ENCODE assay signal across 31 cellular contexts in genomic region chr7:27351786-27352185, GRCh38.
"Had no signal": no experiment of that assay in that cellular context is flagged by ENCODE, and none has a peak within 500 bp of the region (broad histone marks: within the 10 kb centered on the region; RNA-seq: fewer than 3 reads in every experiment).

No MANE protein-coding gene starts in this region.

- H3K27ac ChIP-seq: adrenal gland, body of pancreas, esophagus muscularis mucosa, foreskin keratinocyte, gastrocnemius medialis, heart right ventricle had no signal

- DNase-seq: activated CD4-positive, alpha-beta memory T cell treated with anti-CD3 and anti-CD28 coated beads for 36 hours; activated CD4-positive, alpha-beta T cell treated with anti-CD3 and anti-CD28 coated beads for 36 hours; activated CD4-positive, alpha-beta T cell treated with anti-CD3 and anti-CD28 coated beads, Interleukin-2, amount 10 ng/mL, durations not matched to agents 24 days and 14 days; activated CD4-positive, CD25-positive, alpha-beta regulatory T cell; activated CD4-positive, CD25-positive, alpha-beta regulatory T cell treated with anti-CD3 and anti-CD28 coated beads, Interleukin-2, amount 50 U/mL, for 72 hours; activated CD8-positive, alpha-beta memory T cell treated with anti-CD3 and anti-CD28 coated beads, Interleukin-2, amount 10 ng/mL, durations not matched to agents 7 days and 5 days; activated CD8-positive, alpha-beta memory T cell treated with anti-CD3 and anti-CD28 coated beads, Interleukin-2, amount 50 U/mL, for 4 hours; activated CD8-positive, alpha-beta T cell treated with anti-CD3 and anti-CD28 coated beads, Interleukin-2, amount 10 ng/mL, durations not matched to agents 7 days and 5 days; activated effector memory CD4-positive, alpha-beta T cell treated with anti-CD3 and anti-CD28 coated beads, Interleukin-2, amount 50 U/mL, for 16 hours; activated naive CD4-positive, alpha-beta T cell treated with anti-CD3 and anti-CD28 coated beads for 36 hours; activated naive CD8-positive, alpha-beta T cell treated with anti-CD3 and anti-CD28 coated beads for 36 hours; activated naive CD8-positive, alpha-beta T cell treated with anti-CD3 and anti-CD28 coated beads, Interleukin-2, amount 50 U/mL, for 24 hours; activated T-cell treated with anti-CD3 and anti-CD28 coated beads, Interleukin-2, amount 50 U/mL, for 1 hour; activated T-cell treated with anti-CD3 and anti-CD28 coated beads, Interleukin-2, amount 50 U/mL, for 48 hours; adrenal gland; amygdala; aorta; body of pancreas; caudate nucleus; cortex of kidney; dermis blood vessel endothelial cell; effector CD4-positive, alpha-beta T cell; effector memory CD8-positive, alpha-beta T cell; erythroblast; foreskin keratinocyte; gastrocnemius medialis; glutamatergic neuron; heart right ventricle; T-helper 17 cell; T1000 had no signal

- H3K27me3 ChIP-seq: adrenal gland, body of pancreas had no signal

- H3K36me3 ChIP-seq: adrenal gland, esophagus muscularis mucosa, gastrocnemius medialis, heart right ventricle had no signal

- ATAC-seq: activated CD4-positive, alpha-beta T cell treated with anti-CD3 and anti-CD28 coated beads for 36 hours; activated CD8-positive, alpha-beta memory T cell treated with anti-CD3 and anti-CD28 coated beads, Interleukin-2, amount 10 ng/mL, durations not matched to agents 7 days and 5 days; activated CD8-positive, alpha-beta T cell treated with anti-CD3 and anti-CD28 coated beads, Interleukin-2, amount 10 ng/mL, durations not matched to agents 7 days and 5 days; activated naive CD8-positive, alpha-beta T cell treated with anti-CD3 and anti-CD28 coated beads, Interleukin-2, amount 50 U/mL, for 24 hours; body of pancreas; effector memory CD8-positive, alpha-beta T cell; foreskin keratinocyte; gastrocnemius medialis; heart right ventricle; T-helper 17 cell had no signal

- H3K4me1 ChIP-seq: body of pancreas, foreskin keratinocyte, gastrocnemius medialis, heart right ventricle had no signal

- H3K4me3 ChIP-seq: adrenal gland, body of pancreas, esophagus muscularis mucosa, gastrocnemius medialis, heart right ventricle had no signal

- H3K9me3 ChIP-seq: adrenal gland, body of pancreas, esophagus muscularis mucosa, gastrocnemius medialis, heart right ventricle had no signal
